Comparison of ENCODE assay signal across 16 cellular contexts in the genomic region with DNA sequence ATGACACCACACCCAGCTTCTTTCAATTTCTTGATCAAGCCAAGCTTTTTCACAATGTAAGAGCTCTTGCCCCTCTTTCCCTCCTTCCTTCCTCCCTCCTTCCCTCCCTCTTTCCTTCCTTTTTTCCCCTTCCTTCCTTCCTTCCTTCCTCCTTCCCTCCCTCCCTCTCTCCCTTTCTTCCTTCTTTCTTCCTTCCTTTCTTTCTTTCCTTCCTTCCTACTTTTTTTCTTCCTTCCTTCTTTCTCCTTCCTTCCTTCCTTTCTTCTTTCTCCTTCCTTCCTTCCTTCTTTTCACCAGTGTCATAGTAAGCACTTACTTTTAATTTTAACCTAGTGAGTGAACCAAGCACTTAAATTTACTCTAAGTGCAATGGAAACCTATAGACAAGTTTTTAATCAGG.
"Had no signal": no experiment of that assay in that cellular context is flagged by ENCODE, and none has a peak within 500 bp of the region (broad histone marks: within the 10 kb centered on the region; RNA-seq: fewer than 3 reads in every experiment).

No MANE protein-coding gene starts in this region.

- H3K27me3 ChIP-seq: esophagus muscularis mucosa had no signal

- H3K27ac ChIP-seq: esophagus muscularis mucosa, parathyroid adenoma, VCaP had no signal

- H3K27ac Mint-ChIP-seq: activated CD8-positive, alpha-beta memory T cell treated with anti-CD3 and anti-CD28 coated beads, Interleukin-2, amount 10 ng/mL, durations not matched to agents 7 days and 5 days; dendritic cell treated with granulocyte-macrophage colony-stimulating factor and Interleukin-4, amounts not matched to agents 40 ng/mL and 50 ng/mL, for 4 days; memory B cell; stimulated activated memory B cell treated with anti-CD40 and anti-IgM and Interleukin-4, amounts not matched to agents 10 μg/mL and 1 μg/mL and 100 μg/mL, for 72 hours had no signal

- H3K27me3 Mint-ChIP-seq: activated CD8-positive, alpha-beta memory T cell treated with anti-CD3 and anti-CD28 coated beads, Interleukin-2, amount 10 ng/mL, durations not matched to agents 7 days and 5 days; dendritic cell treated with granulocyte-macrophage colony-stimulating factor and Interleukin-4, amounts not matched to agents 40 ng/mL and 50 ng/mL, for 4 days; memory B cell; stimulated activated memory B cell treated with anti-CD40 and anti-IgM and Interleukin-4, amounts not matched to agents 10 μg/mL and 1 μg/mL and 100 μg/mL, for 72 hours had no signal

- H3K4me3 ChIP-seq: esophagus muscularis mucosa, smooth muscle cell had no signal

- H3K36me3 ChIP-seq: esophagus muscularis mucosa had no signal

- DNase-seq: activated CD4-positive, alpha-beta T cell treated with anti-CD3 and anti-CD28 coated beads for 1 hour; activated CD4-positive, alpha-beta T cell treated with anti-CD3 and anti-CD28 coated beads, Interleukin-2, amount 50 U/mL, for 48 hours; activated CD8-positive, alpha-beta memory T cell treated with anti-CD3 and anti-CD28 coated beads, Interleukin-2, amount 10 ng/mL, durations not matched to agents 7 days and 5 days; activated effector memory CD4-positive, alpha-beta T cell treated with Interleukin-2 at 50 U/mL for 16 hours; amniotic stem cell; effector CD8-positive, alpha-beta T cell; stimulated activated CD4-positive, alpha-beta T cell treated with anti-CD3 and anti-CD28 coated beads, Interleukin-4, amount 100 ng/mL, for 24 hours had no signal

- H3K4me3 Mint-ChIP-seq: activated CD8-positive, alpha-beta memory T cell treated with anti-CD3 and anti-CD28 coated beads, Interleukin-2, amount 10 ng/mL, durations not matched to agents 7 days and 5 days; dendritic cell treated with granulocyte-macrophage colony-stimulating factor and Interleukin-4, amounts not matched to agents 40 ng/mL and 50 ng/mL, for 4 days; memory B cell; stimulated activated memory B cell treated with anti-CD40 and anti-IgM and Interleukin-4, amounts not matched to agents 10 μg/mL and 1 μg/mL and 100 μg/mL, for 72 hours had no signal

- H3K9me3 ChIP-seq: esophagus muscularis mucosa had no signal

- ATAC-seq: activated CD8-positive, alpha-beta memory T cell treated with anti-CD3 and anti-CD28 coated beads, Interleukin-2, amount 10 ng/mL, durations not matched to agents 7 days and 5 days; activated naive CD4-positive, alpha-beta T cell treated with anti-CD3 and anti-CD28 coated beads, Interleukin-2, amount 50 U/mL, for 72 hours; sciatic nerve; stimulated activated memory B cell treated with anti-CD40 and anti-IgM and Interleukin-4, amounts not matched to agents 10 μg/mL and 1 μg/mL and 100 μg/mL, for 72 hours had no signal
